In the genomic region with DNA sequence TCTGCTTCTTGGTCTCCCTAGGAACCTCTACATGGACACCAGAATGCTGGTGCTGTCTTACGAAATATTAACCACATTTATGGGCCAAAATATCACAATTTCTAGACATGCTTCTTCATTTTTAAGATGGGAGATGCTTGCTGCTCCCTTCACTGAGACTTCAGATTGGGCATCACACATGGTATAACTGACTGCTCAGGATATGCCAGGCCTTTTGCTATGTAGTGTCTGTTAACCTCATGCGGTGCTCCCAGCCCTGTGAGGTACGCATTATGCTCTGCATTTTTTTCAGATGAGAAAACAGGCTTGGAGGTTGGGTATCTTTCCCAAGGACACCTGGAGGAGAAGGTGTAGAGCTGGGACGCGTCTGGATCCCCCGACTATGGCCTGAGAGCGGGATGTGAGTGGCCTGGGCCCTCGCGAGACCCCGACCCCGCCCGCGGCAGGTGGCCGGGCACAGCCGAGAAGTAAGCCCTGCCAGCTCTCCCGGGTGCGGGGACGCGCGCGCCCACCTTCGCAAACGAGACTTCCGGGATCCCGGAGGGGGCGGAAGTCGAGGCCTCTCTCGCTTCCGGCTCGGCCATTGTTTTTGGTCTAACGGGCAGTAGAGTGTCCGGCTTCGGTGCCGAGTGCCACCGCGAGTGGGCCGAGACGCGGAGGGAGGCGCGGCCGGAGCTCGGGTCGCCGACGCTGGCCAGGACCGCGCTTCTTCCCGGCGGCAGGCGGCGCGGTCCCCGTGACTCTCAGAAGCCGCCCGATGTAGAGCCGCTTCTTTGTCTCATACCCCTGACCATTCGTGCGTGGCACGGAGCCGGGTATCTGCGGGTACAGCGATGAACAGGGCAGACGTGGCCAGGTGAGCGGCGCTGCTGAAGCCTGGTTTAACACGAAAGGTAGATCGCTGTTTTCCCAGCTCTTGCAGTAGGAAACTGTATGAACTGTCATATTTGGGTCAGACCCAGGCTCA, we compare ENCODE assay signal across 8 cellular contexts. TPM values are rescaled to one million over a fixed set of nuclear protein-coding genes. Genes with fewer than 3 reads are reported as not detected.
DNase-seq lines count a peak whose midpoint lies in the region; ATAC-seq and TF ChIP-seq lines count a peak whose summit lies in the region.

A gene (plus strand): TSS at position 568 of the 967 bp plus-strand sequence. CDS start 1,855 bp downstream, outside the sequence.

- H3K9ac ChIP-seq in OCI-LY1 (ENCODE audit: low read length) = peak within 1 kb of the TSS; percentile 70

- H3F3A ChIP-seq in OCI-LY1 (ENCODE audit: insufficient read depth, low read length) = no peaks in the 10 kb centered on the region

- H3K4me1 Mint-ChIP-seq in nephron progenitor cell (peaks cover 26% of the 10 kb centered on the region), Caco-2 (ENCODE audit: low read depth, unreplicated experiment) (no peaks in the 10 kb centered on the region)
- peaks cover 15% of the 10 kb centered on the region for H3K4me1 Mint-ChIP-seq in stimulated activated naive CD8-positive, alpha-beta T cell treated with anti-CD3 and anti-CD28 coated beads, Interleukin-15, Interleukin-2, amounts not matched to agents 100 ng/mL and 50 ng/mL, for 24 hours (ENCODE audit: low read depth)

- peak within 1 kb of the TSS; percentile 86 for H3K4me2 ChIP-seq in OCI-LY1 (ENCODE audit: low read length)

- H3K27ac Mint-ChIP-seq in nephron progenitor cell (peak within 1 kb of the TSS; percentile 86), Caco-2 (ENCODE audit: unreplicated experiment) (no peak within 1 kb of the TSS)
- H3K27ac Mint-ChIP-seq in stimulated activated naive CD8-positive, alpha-beta T cell treated with anti-CD3 and anti-CD28 coated beads, Interleukin-15, Interleukin-2, amounts not matched to agents 100 ng/mL and 50 ng/mL, for 24 hours = peak within 1 kb of the TSS; percentile 85

- CTCF ChIA-PET in Caco-2 (lab: Charles Lee) = no interaction called here

- POLR2A ChIA-PET in Caco-2 (lab: Charles Lee) = no interaction called here

- DNase-seq in GM10266 (ENCODE audit: extremely low spot score) (peak; percentile 82), foreskin keratinocyte (peak; percentile 32 to 57), nephron progenitor cell (peak; percentile 68), Caco-2 (no peak)
- peak in 3 of 4 experiments; percentile 8 to 26 (median 10) for DNase-seq in activated naive CD4-positive, alpha-beta T cell (lab: John Stamatoyannopoulos, UW)

- ATAC-seq in HG02642 (IDR thresholded peaks at IDR 0.05; ENCODE audit: poor library complexity, unreplicated experiment) (peak; percentile 69), foreskin keratinocyte (peak; percentile 53)

- peak within 1 kb of the TSS; percentile 82 for H3K4me3 ChIP-seq in OCI-LY1 (ENCODE audit: low read depth, low read length, poor library complexity, severe bottlenecking)
- no peak within 1 kb of the TSS for H3K4me3 ChIP-seq in Caco-2 (ENCODE audit: low read depth, low read length)

- H3K9me3 ChIP-seq in OCI-LY1 (ENCODE audit: low read length) (peaks cover 5% of the 10 kb centered on the region; the same call in 1 of the 2 replicates), Caco-2 (no peaks in the 10 kb centered on the region)

- H3K36me3 ChIP-seq in OCI-LY1 (ENCODE audit: insufficient read depth, low read length) (peaks cover 22% of the 10 kb centered on the region), Caco-2 (ENCODE audit: control insufficient read depth, insufficient read depth, low read length) (no peaks in the 10 kb centered on the region)

- H3K36me3 Mint-ChIP-seq in nephron progenitor cell (ENCODE audit: low read depth) (peaks cover 47% of the 10 kb centered on the region), Caco-2 (ENCODE audit: insufficient read depth, unreplicated experiment) (no peaks in the 10 kb centered on the region)
- H3K36me3 Mint-ChIP-seq in stimulated activated naive CD8-positive, alpha-beta T cell treated with anti-CD3 and anti-CD28 coated beads, Interleukin-15, Interleukin-2, amounts not matched to agents 100 ng/mL and 50 ng/mL, for 24 hours (ENCODE audit: low read depth) = peaks cover 30% of the 10 kb centered on the region

- H3K4me1 ChIP-seq in OCI-LY1 (ENCODE audit: insufficient read depth, low read length, severe bottlenecking) (peaks cover 17% of the 10 kb centered on the region), foreskin keratinocyte (no peaks in the 10 kb centered on the region), Caco-2 (no peaks in the 10 kb centered on the region)

- H3K9me3 Mint-ChIP-seq in nephron progenitor cell (peaks cover 60% of the 10 kb centered on the region), Caco-2 (ENCODE audit: unreplicated experiment) (no peaks in the 10 kb centered on the region)
- peaks cover 10% of the 10 kb centered on the region for H3K9me3 Mint-ChIP-seq in stimulated activated naive CD8-positive, alpha-beta T cell treated with anti-CD3 and anti-CD28 coated beads, Interleukin-15, Interleukin-2, amounts not matched to agents 100 ng/mL and 50 ng/mL, for 24 hours

- intact Hi-C loops in Caco-2 (cut with micrococcal nuclease; ENCODE audit: unreplicated experiment) = no loop called here

- no peaks in the 10 kb centered on the region for H3K9me2 ChIP-seq in OCI-LY1 (ENCODE audit: low read depth, low read length)

- H3K4me3 Mint-ChIP-seq in nephron progenitor cell (peak within 1 kb of the TSS; percentile 97), Caco-2 (ENCODE audit: unreplicated experiment) (no peak within 1 kb of the TSS)
- H3K4me3 Mint-ChIP-seq in stimulated activated naive CD8-positive, alpha-beta T cell treated with anti-CD3 and anti-CD28 coated beads, Interleukin-15, Interleukin-2, amounts not matched to agents 100 ng/mL and 50 ng/mL, for 24 hours = peak within 1 kb of the TSS; percentile 88

- no peak within 1 kb of the TSS for H3K27ac ChIP-seq in OCI-LY1 (ENCODE audit: low read depth, low read length, poor library complexity, severe bottlenecking)
- peak within 1 kb of the TSS; percentile 62 for H3K27ac ChIP-seq in foreskin keratinocyte

- no TSS peak for BruUV-seq in Caco-2 (replicated peaks; lab: Mats Ljungman, UMichigan)

- TF ChIP-seq CTCF in GM10266 (IDR thresholded peaks at IDR 0.05; ENCODE audit: control insufficient read depth, insufficient read depth, low read depth, missing control alignments) = peak; percentile 18
- no peak for TF ChIP-seq CTCF in OCI-LY1 (IDR thresholded peaks at IDR 0.05; ENCODE audit: low read length)
- TF ChIP-seq CTCF in foreskin keratinocyte (conservative IDR thresholded peaks at IDR 0.05) = peak; percentile 35
- no peak for TF ChIP-seq CTCF in nephron progenitor cell (IDR thresholded peaks at IDR 0.05)
- TF ChIP-seq CTCF in Caco-2 (IDR thresholded peaks at IDR 0.05; ENCODE audit: insufficient read depth in 1 of 2, low read depth in 1 of 2, low read length in 1 of 2, severe bottlenecking in 1 of 2, unreplicated experiment in 1 of 2) = no peak

- H3K79me2 ChIP-seq in OCI-LY1 (ENCODE audit: insufficient read depth, low read length) = no peaks in the 10 kb centered on the region

- H2AFZ ChIP-seq in OCI-LY1 (ENCODE audit: low read length) = peak within 1 kb of the TSS; percentile 93

- H3K27me3 ChIP-seq in OCI-LY1 (ENCODE audit: insufficient read depth, low read length) = no peaks in the 10 kb centered on the region
- peaks cover 2% of the 10 kb centered on the region for H3K27me3 ChIP-seq in foreskin keratinocyte
- H3K27me3 ChIP-seq in Caco-2 (replicated peaks; ENCODE audit: control insufficient read depth, insufficient read depth, low read length) = no peaks in the 10 kb centered on the region

- H4K20me1 ChIP-seq in OCI-LY1 (ENCODE audit: insufficient read depth, low read length) = no peaks in the 10 kb centered on the region

- H3K27me3 Mint-ChIP-seq in nephron progenitor cell (ENCODE audit: low read depth, poor library complexity) (peaks cover 41% of the 10 kb centered on the region), Caco-2 (ENCODE audit: insufficient read depth, unreplicated experiment) (no peaks in the 10 kb centered on the region)
- H3K27me3 Mint-ChIP-seq in stimulated activated naive CD8-positive, alpha-beta T cell treated with anti-CD3 and anti-CD28 coated beads, Interleukin-15, Interleukin-2, amounts not matched to agents 100 ng/mL and 50 ng/mL, for 24 hours = peaks cover 10% of the 10 kb centered on the region

RNA-seq across cellular contexts. Expression of the gene that starts here (rescaled TPM):
- total RNA-seq in foreskin keratinocyte (2.0 and 2.8 TPM in 2 replicates), Caco-2 (2022) (not detected in 2 replicates)
- polyA plus RNA-seq in foreskin keratinocyte = 0.77 and 0.87 TPM in 2 replicates

Comparison
In these comparisons a context has a peak if more than half of its experiments do, and no peak if none do; other contexts are left out.
1. DNase-seq: peak in GM10266 (single experiment), activated naive CD4-positive, alpha-beta T cell (3 of 4), foreskin keratinocyte (2 of 2) and nephron progenitor cell (single experiment); none in Caco-2 (0 of 2).
2. CTCF ChIP-seq: peak in GM10266 (single experiment) and foreskin keratinocyte (single experiment); none in OCI-LY1 (single experiment), nephron progenitor cell (single experiment) and Caco-2 (0 of 2).